In genomic region chr3:152200476-152201422, GRCh38 we compare ENCODE assay signal across 9 cellular contexts.
DNase-seq lines count a peak whose midpoint lies in the region; ATAC-seq, FAIRE-seq and TF ChIP-seq lines count a peak whose summit lies in the region.
"Had no signal": no experiment of that assay in that cellular context is flagged by ENCODE, and none has a peak within 500 bp of the region (broad histone marks: within the 10 kb centered on the region; RNA-seq: fewer than 3 reads in every experiment).

No MANE protein-coding gene starts in this region.

- TF ChIP-seq CTCF in thyroid gland (IDR thresholded peaks at IDR 0.05) = no peak

- H3K27ac Mint-ChIP-seq in activated CD8-positive, alpha-beta memory T cell treated with anti-CD3 and anti-CD28 coated beads, Interleukin-2, amount 10 ng/mL, durations not matched to agents 7 days and 5 days = peak overlapping the region; percentile 99
- peak overlapping the region; percentile 90 for H3K27ac Mint-ChIP-seq in T-helper 2 cell treated with Interferon-gamma antibody and Interleukin-4, amounts not matched to agents 5 μg/mL and 100 μg/mL, for 36 hours

- peak; percentile 29 for ATAC-seq in activated CD8-positive, alpha-beta memory T cell treated with anti-CD3 and anti-CD28 coated beads, Interleukin-2, amount 10 ng/mL, durations not matched to agents 7 days and 5 days
- ATAC-seq in HG03442 (IDR thresholded peaks at IDR 0.05; ENCODE audit: unreplicated experiment) = no peak

- no peak for TF ChIP-seq POLR2A in thyroid gland (IDR thresholded peaks at IDR 0.05)

- H3K36me3 ChIP-seq in thyroid gland = no peaks in the 10 kb centered on the region

- WGBS in thyroid gland, 2 donors = 69 to 82% methylated on average over 3 of the region's 3 CpGs

- no peak for DNase-seq in activated CD8-positive, alpha-beta memory T cell treated with anti-CD3 and anti-CD28 coated beads, Interleukin-2, amount 10 ng/mL, durations not matched to agents 7 days and 5 days
- no peak for DNase-seq in activated CD8-positive, alpha-beta memory T cell treated with anti-CD3 and anti-CD28 coated beads, Interleukin-2, amount 50 U/mL, for 48 hours
- DNase-seq in T-helper 2 cell treated with Interferon-gamma antibody and Interleukin-4, amounts not matched to agents 5 μg/mL and 100 μg/mL, for 36 hours (ENCODE audit: low spot score) = no peak
- DNase-seq in thyroid gland (no peak), NCI-H2171 (lab: John Stamatoyannopoulos, UW) (no peak)
- DNase-seq in stimulated activated CD8-positive, alpha-beta memory T cell treated with anti-CD3 and anti-CD28 coated beads, Interleukin-4, amount 100 ng/mL, for 48 hours = no peak
- DNase-seq: stimulated activated CD4-positive, alpha-beta T cell treated with anti-CD3 and anti-CD28 coated beads, Interleukin-4, amount 100 ng/mL, for 4 hours had no signal

- no peaks in the 10 kb centered on the region for H3K27me3 ChIP-seq in thyroid gland

- no peaks in the 10 kb centered on the region for H3K9me3 Mint-ChIP-seq in activated CD8-positive, alpha-beta memory T cell treated with anti-CD3 and anti-CD28 coated beads, Interleukin-2, amount 10 ng/mL, durations not matched to agents 7 days and 5 days (ENCODE audit: low read depth)
- H3K9me3 Mint-ChIP-seq in T-helper 2 cell treated with Interferon-gamma antibody and Interleukin-4, amounts not matched to agents 5 μg/mL and 100 μg/mL, for 36 hours = no peaks in the 10 kb centered on the region

- no peak overlapping the region for H3K4me3 ChIP-seq in thyroid gland (replicated peaks in 1 of 3)

- intact Hi-C loops in thyroid gland (cut with DNase I) = no loop called here

- H3K4me3 Mint-ChIP-seq in activated CD8-positive, alpha-beta memory T cell treated with anti-CD3 and anti-CD28 coated beads, Interleukin-2, amount 10 ng/mL, durations not matched to agents 7 days and 5 days = peak overlapping the region; percentile 71
- peak overlapping the region; percentile 81 for H3K4me3 Mint-ChIP-seq in T-helper 2 cell treated with Interferon-gamma antibody and Interleukin-4, amounts not matched to agents 5 μg/mL and 100 μg/mL, for 36 hours

- peaks cover 71% of the 10 kb centered on the region for H3K4me1 Mint-ChIP-seq in activated CD8-positive, alpha-beta memory T cell treated with anti-CD3 and anti-CD28 coated beads, Interleukin-2, amount 10 ng/mL, durations not matched to agents 7 days and 5 days
- H3K4me1 Mint-ChIP-seq in T-helper 2 cell treated with Interferon-gamma antibody and Interleukin-4, amounts not matched to agents 5 μg/mL and 100 μg/mL, for 36 hours (ENCODE audit: low read depth) = peaks cover 70% of the 10 kb centered on the region

- CTCF ChIA-PET in activated CD8-positive, alpha-beta memory T cell treated with anti-CD3 and anti-CD28 coated beads, Interleukin-2, amount 10 ng/mL, durations not matched to agents 7 days and 5 days (lab: Charles Lee) = interaction anchor here (0.9 to 1.0 kb wide), 2 partner anchors 17 to 69 kb away, joined by 3 read pairs; partner anchors contain the start of gene MBNL1

- peaks cover 3% of the 10 kb centered on the region for H3K36me3 Mint-ChIP-seq in activated CD8-positive, alpha-beta memory T cell treated with anti-CD3 and anti-CD28 coated beads, Interleukin-2, amount 10 ng/mL, durations not matched to agents 7 days and 5 days
- peaks cover 2% of the 10 kb centered on the region for H3K36me3 Mint-ChIP-seq in T-helper 2 cell treated with Interferon-gamma antibody and Interleukin-4, amounts not matched to agents 5 μg/mL and 100 μg/mL, for 36 hours (ENCODE audit: low read depth)

- peak; percentile 90 for FAIRE-seq in islet of Langerhans (lab: Jason Lieb, UNC)

- H3K27ac ChIP-seq in thyroid gland = peak overlapping the region; percentile 0 to 25 (median 11)

- no peaks in the 10 kb centered on the region for H3K27me3 Mint-ChIP-seq in activated CD8-positive, alpha-beta memory T cell treated with anti-CD3 and anti-CD28 coated beads, Interleukin-2, amount 10 ng/mL, durations not matched to agents 7 days and 5 days
- no peaks in the 10 kb centered on the region for H3K27me3 Mint-ChIP-seq in T-helper 2 cell treated with Interferon-gamma antibody and Interleukin-4, amounts not matched to agents 5 μg/mL and 100 μg/mL, for 36 hours (ENCODE audit: low read depth)

- no peaks in the 10 kb centered on the region for H3K4me1 ChIP-seq in thyroid gland

- H3K9me3 ChIP-seq in thyroid gland = no peaks in the 10 kb centered on the region
